13 cellular contexts compared by ENCODE assay signal in genomic region chr3:13353936-13354542, GRCh38.
DNase-seq lines count a peak whose midpoint lies in the region; ATAC-seq and TF ChIP-seq lines count a peak whose summit lies in the region.
"Had no signal": no experiment of that assay in that cellular context is flagged by ENCODE, and none has a peak within 500 bp of the region (broad histone marks: within the 10 kb centered on the region; RNA-seq: fewer than 3 reads in every experiment).

No MANE protein-coding gene starts in this region.

- peaks cover 27% of the 10 kb centered on the region for H3K4me1 Mint-ChIP-seq in activated CD8-positive, alpha-beta memory T cell treated with anti-CD3 and anti-CD28 coated beads, Interleukin-2, amount 10 ng/mL, durations not matched to agents 7 days and 5 days

- intact Hi-C loops in dorsolateral prefrontal cortex (cut with DNase I): no loop called here

- no peak overlapping the region for H3K4me3 Mint-ChIP-seq in activated CD8-positive, alpha-beta memory T cell treated with anti-CD3 and anti-CD28 coated beads, Interleukin-2, amount 10 ng/mL, durations not matched to agents 7 days and 5 days

- no peak overlapping the region for H3K4me3 ChIP-seq in dorsolateral prefrontal cortex
- H3K4me3 ChIP-seq: lower lobe of right lung, thyroid gland had no signal

- peaks cover 38% of the 10 kb centered on the region for H3K36me3 Mint-ChIP-seq in activated CD8-positive, alpha-beta memory T cell treated with anti-CD3 and anti-CD28 coated beads, Interleukin-2, amount 10 ng/mL, durations not matched to agents 7 days and 5 days

- TF ChIP-seq CTCF in dorsolateral prefrontal cortex (IDR thresholded peaks at IDR 0.05 in 54 of 56, conservative IDR thresholded peaks at IDR 0.05 in 2 of 56; ENCODE audit: low read depth in 1 of 56, partially characterized antibody in 56 of 56): peak in 29 of 56 donors; percentile 8 to 44 (median 24)

- no peak overlapping the region for H3K27ac ChIP-seq in dorsolateral prefrontal cortex
- H3K27ac ChIP-seq: lower lobe of right lung, thyroid gland had no signal

- H3K27ac Mint-ChIP-seq in activated CD8-positive, alpha-beta memory T cell treated with anti-CD3 and anti-CD28 coated beads, Interleukin-2, amount 10 ng/mL, durations not matched to agents 7 days and 5 days: peak overlapping the region; percentile 22

- no peaks in the 10 kb centered on the region for H3K27me3 ChIP-seq in dorsolateral prefrontal cortex
- H3K27me3 ChIP-seq: thyroid gland had no signal

- DNase-seq in activated CD8-positive, alpha-beta memory T cell treated with anti-CD3 and anti-CD28 coated beads, Interleukin-2, amount 10 ng/mL, durations not matched to agents 7 days and 5 days: no peak
- no peak for DNase-seq in activated CD8-positive, alpha-beta memory T cell treated with anti-CD3 and anti-CD28 coated beads, Interleukin-2, amount 50 U/mL, for 48 hours
- DNase-seq in NCI-H226: peak; percentile 7
- DNase-seq in dorsolateral prefrontal cortex: no peak
- peak; percentile 6 for DNase-seq in renal cortical epithelial cell (ENCODE audit: low read depth)
- no peak for DNase-seq in ecto neural progenitor cell (ENCODE audit: low spot score)
- no peak for DNase-seq in mucosa of gallbladder (ENCODE audit: low spot score)
- DNase-seq: lower lobe of right lung; NCI-H1048; RPMI8226; stimulated activated CD4-positive, alpha-beta T cell treated with anti-CD3 and anti-CD28 coated beads, Interleukin-15, amount 100 ng/mL, for 24 hours; thyroid gland had no signal

- no peaks in the 10 kb centered on the region for H3K27me3 Mint-ChIP-seq in activated CD8-positive, alpha-beta memory T cell treated with anti-CD3 and anti-CD28 coated beads, Interleukin-2, amount 10 ng/mL, durations not matched to agents 7 days and 5 days

- ATAC-seq in activated CD8-positive, alpha-beta memory T cell treated with anti-CD3 and anti-CD28 coated beads, Interleukin-2, amount 10 ng/mL, durations not matched to agents 7 days and 5 days: no peak
- no peak for ATAC-seq in HG03432 (IDR thresholded peaks at IDR 0.05; ENCODE audit: unreplicated experiment)
- ATAC-seq: lower lobe of right lung had no signal

- no peaks in the 10 kb centered on the region for H3K9me3 Mint-ChIP-seq in activated CD8-positive, alpha-beta memory T cell treated with anti-CD3 and anti-CD28 coated beads, Interleukin-2, amount 10 ng/mL, durations not matched to agents 7 days and 5 days (ENCODE audit: low read depth)

- CTCF ChIA-PET in activated CD8-positive, alpha-beta memory T cell treated with anti-CD3 and anti-CD28 coated beads, Interleukin-2, amount 10 ng/mL, durations not matched to agents 7 days and 5 days (lab: Charles Lee): interaction anchor here (0.9 to 2.1 kb wide), 3 partner anchors 53 to 212 kb away, joined by 3 to 13 read pairs (median 3); no protein-coding TSS in a partner anchor

Comparison
In these comparisons a context has a peak if more than half of its experiments do, and no peak if none do; other contexts are left out.
1. DNase-seq: peak in NCI-H226 (single experiment) and renal cortical epithelial cell (single experiment); none in activated CD8-positive, alpha-beta memory T cell treated with anti-CD3 and anti-CD28 coated beads, Interleukin-2, amount 10 ng/mL, durations not matched to agents 7 days and 5 days (single experiment), activated CD8-positive, alpha-beta memory T cell treated with anti-CD3 and anti-CD28 coated beads, Interleukin-2, amount 50 U/mL, for 48 hours (single experiment), dorsolateral prefrontal cortex (0 of 10), ecto neural progenitor cell (single experiment) and mucosa of gallbladder (single experiment).